Comparison of ENCODE assay signal across 15 cellular contexts in genomic region chr13:40755082-40755755, GRCh38.
"Had no signal": no experiment of that assay in that cellular context is flagged by ENCODE, and none has a peak within 500 bp of the region (broad histone marks: within the 10 kb centered on the region; RNA-seq: fewer than 3 reads in every experiment).

No MANE protein-coding gene starts in this region.

- H3K9me3 ChIP-seq: right atrium auricular region had no signal

- H3K9me3 Mint-ChIP-seq: activated CD4-positive, alpha-beta memory T cell treated with anti-CD3 and anti-CD28 coated beads, Interleukin-2, amount 10 ng/mL, durations not matched to agents 7 days and 5 days; activated naive CD4-positive, alpha-beta T cell treated with anti-CD3 and anti-CD28 coated beads for 36 hours; naive thymus-derived CD8-positive, alpha-beta T cell; stimulated activated memory B cell treated with anti-CD40 and anti-IgM and Interleukin-4, amounts not matched to agents 10 μg/mL and 1 μg/mL and 100 μg/mL, for 72 hours had no signal

- ATAC-seq: activated CD4-positive, alpha-beta T cell treated with anti-CD3 and anti-CD28 coated beads for 36 hours; left cardiac atrium; naive thymus-derived CD8-positive, alpha-beta T cell; stimulated activated memory B cell treated with anti-CD40 and anti-IgM and Interleukin-4, amounts not matched to agents 10 μg/mL and 1 μg/mL and 100 μg/mL, for 72 hours had no signal

- H3K27ac Mint-ChIP-seq: activated CD4-positive, alpha-beta memory T cell treated with anti-CD3 and anti-CD28 coated beads, Interleukin-2, amount 10 ng/mL, durations not matched to agents 7 days and 5 days; activated CD4-positive, alpha-beta T cell treated with anti-CD3 and anti-CD28 coated beads for 36 hours; activated naive CD4-positive, alpha-beta T cell treated with anti-CD3 and anti-CD28 coated beads for 36 hours; naive thymus-derived CD8-positive, alpha-beta T cell; stimulated activated memory B cell treated with anti-CD40 and anti-IgM and Interleukin-4, amounts not matched to agents 10 μg/mL and 1 μg/mL and 100 μg/mL, for 72 hours had no signal

- H3K27me3 Mint-ChIP-seq: activated CD4-positive, alpha-beta memory T cell treated with anti-CD3 and anti-CD28 coated beads, Interleukin-2, amount 10 ng/mL, durations not matched to agents 7 days and 5 days; activated CD4-positive, alpha-beta T cell treated with anti-CD3 and anti-CD28 coated beads for 36 hours; naive thymus-derived CD8-positive, alpha-beta T cell; stimulated activated memory B cell treated with anti-CD40 and anti-IgM and Interleukin-4, amounts not matched to agents 10 μg/mL and 1 μg/mL and 100 μg/mL, for 72 hours had no signal

- DNase-seq: activated CD4-positive, alpha-beta memory T cell treated with anti-CD3 and anti-CD28 coated beads, Interleukin-2, amount 10 ng/mL, durations not matched to agents 7 days and 5 days; activated CD4-positive, alpha-beta T cell treated with anti-CD3 and anti-CD28 coated beads for 36 hours; activated naive CD4-positive, alpha-beta T cell treated with anti-CD3 and anti-CD28 coated beads for 36 hours; effector CD4-positive, alpha-beta T cell; hippocampal formation; left cardiac atrium; naive thymus-derived CD8-positive, alpha-beta T cell; posterior cingulate gyrus; T-helper 1 cell; trophoblast cell had no signal

- H3K4me3 Mint-ChIP-seq: activated CD4-positive, alpha-beta memory T cell treated with anti-CD3 and anti-CD28 coated beads, Interleukin-2, amount 10 ng/mL, durations not matched to agents 7 days and 5 days; activated CD4-positive, alpha-beta T cell treated with anti-CD3 and anti-CD28 coated beads for 36 hours; activated naive CD4-positive, alpha-beta T cell treated with anti-CD3 and anti-CD28 coated beads for 36 hours; naive thymus-derived CD8-positive, alpha-beta T cell; stimulated activated memory B cell treated with anti-CD40 and anti-IgM and Interleukin-4, amounts not matched to agents 10 μg/mL and 1 μg/mL and 100 μg/mL, for 72 hours had no signal

- H3K27ac ChIP-seq: cardiac muscle cell, coronary artery, right atrium auricular region, VCaP had no signal

- H3K4me1 ChIP-seq: right atrium auricular region had no signal

- H3K4me3 ChIP-seq: cardiac muscle cell, coronary artery, right atrium auricular region had no signal

- H3K27me3 ChIP-seq: cardiac muscle cell, right atrium auricular region had no signal
